Comparison of ENCODE assay signal across 11 cellular contexts in the genomic region with DNA sequence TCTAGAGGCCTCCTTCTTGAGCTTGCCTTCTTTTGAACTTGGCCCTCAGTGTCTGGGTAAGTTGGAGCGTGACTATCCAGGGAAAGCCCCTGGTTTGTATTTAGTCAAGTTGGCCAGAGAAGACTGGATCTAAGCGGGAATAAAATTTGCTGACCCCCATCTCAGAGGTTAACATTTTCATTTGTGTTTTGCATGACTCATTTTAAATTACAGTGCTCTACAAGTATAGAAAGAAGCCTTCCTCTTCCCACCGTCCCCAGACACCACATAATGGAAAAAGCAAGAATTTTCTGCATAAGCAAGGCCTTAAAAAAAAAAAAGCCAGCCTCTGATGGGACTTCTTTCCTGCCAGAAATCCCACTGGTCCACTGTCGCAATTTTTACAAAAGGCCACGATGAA. TPM values are rescaled to one million over a fixed set of nuclear protein-coding genes. Genes with fewer than 3 reads are reported as not detected.
DNase-seq lines count a peak whose midpoint lies in the region; ATAC-seq and TF ChIP-seq lines count a peak whose summit lies in the region.
"Had no signal": no experiment of that assay in that cellular context is flagged by ENCODE, and none has a peak within 500 bp of the region (broad histone marks: within the 10 kb centered on the region; RNA-seq: fewer than 3 reads in every experiment).

No MANE protein-coding gene starts in this region.

- POLR2A ChIA-PET in MCF 10A (lab: Yijun Ruan, JAX), result interaction anchor here (5.2 to 9.9 kb wide), 2 partner anchors 9 to 25 kb away, joined by 29 to 112 read pairs; partner anchors contain the start of gene PIK3R1

- no peaks in the 10 kb centered on the region for H3K36me3 ChIP-seq in breast epithelium
- no peaks in the 10 kb centered on the region for H3K36me3 ChIP-seq in muscle layer of colon (ENCODE audit: insufficient read depth, low read length)

- H3K36me3 Mint-ChIP-seq in MCF 10A (ENCODE audit: insufficient read depth, unreplicated experiment), result peaks cover 89% of the 10 kb centered on the region

- TF ChIP-seq CTCF in breast epithelium (IDR thresholded peaks at IDR 0.05) (no peak), MCF 10A (IDR thresholded peaks at IDR 0.05; ENCODE audit: unreplicated experiment) (no peak), choroid plexus epithelial cell (conservative IDR thresholded peaks at IDR 0.05; ENCODE audit: low read depth, low read length) (no peak)

- TF ChIP-seq POLR2A in breast epithelium (IDR thresholded peaks at IDR 0.05), result no peak

- DNase-seq in breast epithelium (ENCODE audit: low spot score in 2 of 2), result no peak
- no peak for DNase-seq in MCF 10A (ENCODE audit: unreplicated experiment)
- peak; percentile 73 for DNase-seq in choroid plexus epithelial cell (ENCODE audit: low read depth)
- DNase-seq in SKM-1 (lab: John Stamatoyannopoulos, UW; ENCODE audit: unreplicated experiment), result no peak
- DNase-seq: GM23248, mammary epithelial cell, NCI-H1694 treated with DMSO at 0.1 percent for 48 hours had no signal

- H3K9me3 Mint-ChIP-seq in MCF 10A (ENCODE audit: unreplicated experiment), result no peaks in the 10 kb centered on the region

- no peak overlapping the region for H3K4me3 Mint-ChIP-seq in MCF 10A (ENCODE audit: unreplicated experiment)

- H3K27ac ChIP-seq in breast epithelium (peak overlapping the region; percentile 52 to 80), muscle layer of colon (ENCODE audit: low read depth, low read length) (peak overlapping the region; percentile 54)
- H3K27ac ChIP-seq: GM23248 had no signal

- BruUV-seq in MCF 10A (replicated peaks; lab: Mats Ljungman, UMichigan), result no TSS peak

- H3K4me3 ChIP-seq in breast epithelium, result no peak overlapping the region
- H3K4me3 ChIP-seq in choroid plexus epithelial cell (ENCODE audit: low read depth, low read length), result no peak overlapping the region
- H3K4me3 ChIP-seq in muscle layer of colon (ENCODE audit: low read depth in 1 of 2, low read length in 2 of 2), result no peak overlapping the region
- H3K4me3 ChIP-seq: GM23248 had no signal

- no peak for ATAC-seq in GM18873 (IDR thresholded peaks at IDR 0.05; ENCODE audit: low FRiP score, unreplicated experiment)
- no peak for ATAC-seq in HG03139 (IDR thresholded peaks at IDR 0.05; ENCODE audit: unreplicated experiment)
- no peak for ATAC-seq in HG02981 (IDR thresholded peaks at IDR 0.05; ENCODE audit: unreplicated experiment)

- no peak overlapping the region for H3K9ac ChIP-seq in muscle layer of colon (ENCODE audit: low read length)
- H3K9ac ChIP-seq: GM23248 had no signal

- H3K27ac Mint-ChIP-seq in MCF 10A (ENCODE audit: low read depth, unreplicated experiment), result no peak overlapping the region

- CTCF ChIA-PET in MCF 10A (lab: Yijun Ruan, JAX), result no interaction called here

- H3K27me3 Mint-ChIP-seq in MCF 10A (ENCODE audit: insufficient read depth, unreplicated experiment), result no peaks in the 10 kb centered on the region

- intact Hi-C loops in breast epithelium (cut with DNase I; ENCODE audit: low total_unique reads) (no loop called here), MCF 10A (cut with micrococcal nuclease) (no loop called here)

- H3K9me3 ChIP-seq in breast epithelium, result no peaks in the 10 kb centered on the region
- no peaks in the 10 kb centered on the region for H3K9me3 ChIP-seq in muscle layer of colon (ENCODE audit: low read length)

- H3K4me1 Mint-ChIP-seq in MCF 10A (ENCODE audit: insufficient read depth, unreplicated experiment), result peaks cover 48% of the 10 kb centered on the region

- H3K27me3 ChIP-seq in breast epithelium (no peaks in the 10 kb centered on the region), muscle layer of colon (ENCODE audit: control insufficient read depth in 1 of 2, insufficient read depth in 2 of 2, low read length in 2 of 2) (no peaks in the 10 kb centered on the region)

- H3K4me1 ChIP-seq in breast epithelium (peaks cover 0 to 8% of the 10 kb centered on the region in 2 donors), muscle layer of colon (ENCODE audit: insufficient read depth, low read length) (peaks cover 60% of the 10 kb centered on the region)

RNA-seq across cellular contexts. Expression of gene PIK3R1, which starts 27.2 kb away (rescaled TPM):
- total RNA-seq in breast epithelium (100 to 1,000 TPM; 193 to 429 (median 275) TPM), MCF 10A (2022) (124 and 151 TPM in 2 replicates)
